In genomic region chr15:74443100-74443909, GRCh38 we compare ENCODE assay signal across 1 cellular context.
TF ChIP-seq lines count a peak whose summit lies in the region.

No MANE protein-coding gene starts in this region.

TF ChIP-seq in HepG2, 621 proteins besides CTCF, POLR2A, EP300 and RAD21 (continued from another document and continues in another):
- TF ChIP-seq ATF2 (CRISPR knock-in tag; IDR thresholded peaks at IDR 0.05) (peak; percentile 92), ISL2 (CRISPR knock-in tag; IDR thresholded peaks at IDR 0.05) (peak; percentile 98), ERF (CRISPR knock-in tag; IDR thresholded peaks at IDR 0.05) (0 out of 2 replicates have a peak, but pooled peaks have one; percentile 0), ARNT (IDR thresholded peaks at IDR 0.05) (no peak), ZNF468 (CRISPR knock-in tag; IDR thresholded peaks at IDR 0.05) (no peak), ZNF558 (CRISPR knock-in tag; IDR thresholded peaks at IDR 0.05; ENCODE audit: borderline replicate concordance) (no peak; the same call in 1 of the 2 replicates), ZFP1 (CRISPR knock-in tag; IDR thresholded peaks at IDR 0.05) (no peak), ZFP82 (CRISPR knock-in tag; IDR thresholded peaks at IDR 0.05; ENCODE audit: borderline replicate concordance) (no peak), NBN (conservative IDR thresholded peaks at IDR 0.05) (no peak), RXRB (CRISPR knock-in tag; IDR thresholded peaks at IDR 0.05; ENCODE audit: borderline replicate concordance) (peak; percentile 98), CBX2 (IDR thresholded peaks at IDR 0.05; ENCODE audit: low read depth, low read length) (no peak), CBX2 (CRISPR knock-in tag; IDR thresholded peaks at IDR 0.05; ENCODE audit: low read depth) (no peak), SP5 (CRISPR knock-in tag; IDR thresholded peaks at IDR 0.05; ENCODE audit: borderline replicate concordance, low read depth) (peak; percentile 80), ZNF614 (CRISPR knock-in tag; IDR thresholded peaks at IDR 0.05; ENCODE audit: borderline replicate concordance) (peak; percentile 79; the same call in 1 of the 2 replicates), STAT5B (CRISPR knock-in tag; IDR thresholded peaks at IDR 0.05) (peak; percentile 69; the same call in 1 of the 2 replicates), IRF9 (CRISPR knock-in tag; IDR thresholded peaks at IDR 0.05; ENCODE audit: borderline replicate concordance) (no peak), MEIS2 (CRISPR knock-in tag; IDR thresholded peaks at IDR 0.05) (peak; percentile 83; the same call in 1 of the 2 replicates), TBL1XR1 (IDR thresholded peaks at IDR 0.05; ENCODE audit: borderline replicate concordance, low read length, partially characterized antibody) (peak; percentile 35), ZFYVE20 (CRISPR knock-in tag; IDR thresholded peaks at IDR 0.05; ENCODE audit: borderline replicate concordance, low read depth) (no peak), NKX3-1 (CRISPR knock-in tag; IDR thresholded peaks at IDR 0.05) (no peak), ZNF451 (CRISPR knock-in tag; IDR thresholded peaks at IDR 0.05) (no peak), ATF4 (CRISPR knock-in tag; IDR thresholded peaks at IDR 0.05) (peak in 1 of 2 experiments; percentile 72; a peak in 2 of 4 replicates), MED1 (CRISPR knock-in tag; IDR thresholded peaks at IDR 0.05) (peak; percentile 90), ZNF546 (CRISPR knock-in tag; conservative IDR thresholded peaks at IDR 0.05) (no peak), MYPOP (CRISPR knock-in tag; IDR thresholded peaks at IDR 0.05) (no peak), SUZ12 (IDR thresholded peaks at IDR 0.05; ENCODE audit: low read depth, low read length) (no peak), CENPX (CRISPR knock-in tag; IDR thresholded peaks at IDR 0.05) (no peak), ZNF761 (CRISPR knock-in tag; conservative IDR thresholded peaks at IDR 0.05) (no peak), ZNF740 (CRISPR knock-in tag; IDR thresholded peaks at IDR 0.05) (no peak), PPARG (CRISPR knock-in tag; conservative IDR thresholded peaks at IDR 0.05) (peak; percentile 73), ZNF33B (CRISPR knock-in tag; IDR thresholded peaks at IDR 0.05) (no peak), SCMH1 (CRISPR knock-in tag; IDR thresholded peaks at IDR 0.05; ENCODE audit: borderline replicate concordance) (no peak), FLYWCH1 (CRISPR knock-in tag; IDR thresholded peaks at IDR 0.05) (no peak), STAG1 (CRISPR knock-in tag; IDR thresholded peaks at IDR 0.05) (no peak), GRHL1 (CRISPR knock-in tag; conservative IDR thresholded peaks at IDR 0.05) (no peak), ISX (CRISPR knock-in tag; conservative IDR thresholded peaks at IDR 0.05) (no peak), TBX2 (CRISPR knock-in tag; IDR thresholded peaks at IDR 0.05; ENCODE audit: borderline replicate concordance) (peak; percentile 94), ZBTB20 (CRISPR knock-in tag; IDR thresholded peaks at IDR 0.05; ENCODE audit: borderline replicate concordance, low read depth) (peak; percentile 84), ARNTL (CRISPR knock-in tag; IDR thresholded peaks at IDR 0.05) (peak; percentile 66), ZSCAN29 (CRISPR knock-in tag; conservative IDR thresholded peaks at IDR 0.05) (0 out of 2 replicates have a peak, but pooled peaks have one; percentile 39)
- TF ChIP-seq, protein P1, sequence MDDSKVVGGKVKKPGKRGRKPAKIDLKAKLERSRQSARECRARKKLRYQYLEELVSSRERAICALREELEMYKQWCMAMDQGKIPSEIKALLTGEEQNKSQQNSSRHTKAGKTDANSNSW (CRISPR knock-in tag; IDR thresholded peaks at IDR 0.05; ENCODE audit: borderline replicate concordance) = no peak
- TF ChIP-seq, protein P2, sequence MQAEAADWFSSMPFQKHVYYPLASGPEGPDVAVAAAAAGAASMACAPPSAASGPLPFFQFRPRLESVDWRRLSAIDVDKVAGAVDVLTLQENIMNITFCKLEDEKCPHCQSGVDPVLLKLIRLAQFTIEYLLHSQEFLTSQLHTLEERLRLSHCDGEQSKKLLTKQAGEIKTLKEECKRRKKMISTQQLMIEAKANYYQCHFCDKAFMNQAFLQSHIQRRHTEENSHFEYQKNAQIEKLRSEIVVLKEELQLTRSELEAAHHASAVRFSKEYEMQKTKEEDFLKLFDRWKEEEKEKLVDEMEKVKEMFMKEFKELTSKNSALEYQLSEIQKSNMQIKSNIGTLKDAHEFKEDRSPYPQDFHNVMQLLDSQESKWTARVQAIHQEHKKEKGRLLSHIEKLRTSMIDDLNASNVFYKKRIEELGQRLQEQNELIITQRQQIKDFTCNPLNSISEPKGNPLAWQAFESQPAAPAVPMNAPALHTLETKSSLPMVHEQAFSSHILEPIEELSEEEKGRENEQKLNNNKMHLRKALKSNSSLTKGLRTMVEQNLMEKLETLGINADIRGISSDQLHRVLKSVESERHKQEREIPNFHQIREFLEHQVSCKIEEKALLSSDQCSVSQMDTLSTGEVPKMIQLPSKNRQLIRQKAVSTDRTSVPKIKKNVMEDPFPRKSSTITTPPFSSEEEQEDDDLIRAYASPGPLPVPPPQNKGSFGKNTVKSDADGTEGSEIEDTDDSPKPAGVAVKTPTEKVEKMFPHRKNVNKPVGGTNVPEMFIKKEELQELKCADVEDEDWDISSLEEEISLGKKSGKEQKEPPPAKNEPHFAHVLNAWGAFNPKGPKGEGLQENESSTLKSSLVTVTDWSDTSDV (CRISPR knock-in tag; IDR thresholded peaks at IDR 0.05) = no peak
- TF ChIP-seq, protein P3, sequence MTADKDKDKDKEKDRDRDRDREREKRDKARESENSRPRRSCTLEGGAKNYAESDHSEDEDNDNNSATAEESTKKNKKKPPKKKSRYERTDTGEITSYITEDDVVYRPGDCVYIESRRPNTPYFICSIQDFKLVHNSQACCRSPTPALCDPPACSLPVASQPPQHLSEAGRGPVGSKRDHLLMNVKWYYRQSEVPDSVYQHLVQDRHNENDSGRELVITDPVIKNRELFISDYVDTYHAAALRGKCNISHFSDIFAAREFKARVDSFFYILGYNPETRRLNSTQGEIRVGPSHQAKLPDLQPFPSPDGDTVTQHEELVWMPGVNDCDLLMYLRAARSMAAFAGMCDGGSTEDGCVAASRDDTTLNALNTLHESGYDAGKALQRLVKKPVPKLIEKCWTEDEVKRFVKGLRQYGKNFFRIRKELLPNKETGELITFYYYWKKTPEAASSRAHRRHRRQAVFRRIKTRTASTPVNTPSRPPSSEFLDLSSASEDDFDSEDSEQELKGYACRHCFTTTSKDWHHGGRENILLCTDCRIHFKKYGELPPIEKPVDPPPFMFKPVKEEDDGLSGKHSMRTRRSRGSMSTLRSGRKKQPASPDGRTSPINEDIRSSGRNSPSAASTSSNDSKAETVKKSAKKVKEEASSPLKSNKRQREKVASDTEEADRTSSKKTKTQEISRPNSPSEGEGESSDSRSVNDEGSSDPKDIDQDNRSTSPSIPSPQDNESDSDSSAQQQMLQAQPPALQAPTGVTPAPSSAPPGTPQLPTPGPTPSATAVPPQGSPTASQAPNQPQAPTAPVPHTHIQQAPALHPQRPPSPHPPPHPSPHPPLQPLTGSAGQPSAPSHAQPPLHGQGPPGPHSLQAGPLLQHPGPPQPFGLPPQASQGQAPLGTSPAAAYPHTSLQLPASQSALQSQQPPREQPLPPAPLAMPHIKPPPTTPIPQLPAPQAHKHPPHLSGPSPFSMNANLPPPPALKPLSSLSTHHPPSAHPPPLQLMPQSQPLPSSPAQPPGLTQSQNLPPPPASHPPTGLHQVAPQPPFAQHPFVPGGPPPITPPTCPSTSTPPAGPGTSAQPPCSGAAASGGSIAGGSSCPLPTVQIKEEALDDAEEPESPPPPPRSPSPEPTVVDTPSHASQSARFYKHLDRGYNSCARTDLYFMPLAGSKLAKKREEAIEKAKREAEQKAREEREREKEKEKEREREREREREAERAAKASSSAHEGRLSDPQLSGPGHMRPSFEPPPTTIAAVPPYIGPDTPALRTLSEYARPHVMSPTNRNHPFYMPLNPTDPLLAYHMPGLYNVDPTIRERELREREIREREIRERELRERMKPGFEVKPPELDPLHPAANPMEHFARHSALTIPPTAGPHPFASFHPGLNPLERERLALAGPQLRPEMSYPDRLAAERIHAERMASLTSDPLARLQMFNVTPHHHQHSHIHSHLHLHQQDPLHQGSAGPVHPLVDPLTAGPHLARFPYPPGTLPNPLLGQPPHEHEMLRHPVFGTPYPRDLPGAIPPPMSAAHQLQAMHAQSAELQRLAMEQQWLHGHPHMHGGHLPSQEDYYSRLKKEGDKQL (CRISPR knock-in tag; IDR thresholded peaks at IDR 0.05; ENCODE audit: low read depth) = peak; percentile 93
- TF ChIP-seq, protein P4, sequence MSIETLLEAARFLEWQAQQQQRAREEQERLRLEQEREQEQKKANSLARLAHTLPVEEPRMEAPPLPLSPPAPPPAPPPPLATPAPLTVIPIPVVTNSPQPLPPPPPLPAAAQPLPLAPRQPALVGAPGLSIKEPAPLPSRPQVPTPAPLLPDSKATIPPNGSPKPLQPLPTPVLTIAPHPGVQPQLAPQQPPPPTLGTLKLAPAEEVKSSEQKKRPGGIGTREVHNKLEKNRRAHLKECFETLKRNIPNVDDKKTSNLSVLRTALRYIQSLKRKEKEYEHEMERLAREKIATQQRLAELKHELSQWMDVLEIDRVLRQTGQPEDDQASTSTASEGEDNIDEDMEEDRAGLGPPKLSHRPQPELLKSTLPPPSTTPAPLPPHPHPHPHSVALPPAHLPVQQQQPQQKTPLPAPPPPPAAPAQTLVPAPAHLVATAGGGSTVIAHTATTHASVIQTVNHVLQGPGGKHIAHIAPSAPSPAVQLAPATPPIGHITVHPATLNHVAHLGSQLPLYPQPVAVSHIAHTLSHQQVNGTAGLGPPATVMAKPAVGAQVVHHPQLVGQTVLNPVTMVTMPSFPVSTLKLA (IDR thresholded peaks at IDR 0.05) = no peak
- TF ChIP-seq, protein P5, sequence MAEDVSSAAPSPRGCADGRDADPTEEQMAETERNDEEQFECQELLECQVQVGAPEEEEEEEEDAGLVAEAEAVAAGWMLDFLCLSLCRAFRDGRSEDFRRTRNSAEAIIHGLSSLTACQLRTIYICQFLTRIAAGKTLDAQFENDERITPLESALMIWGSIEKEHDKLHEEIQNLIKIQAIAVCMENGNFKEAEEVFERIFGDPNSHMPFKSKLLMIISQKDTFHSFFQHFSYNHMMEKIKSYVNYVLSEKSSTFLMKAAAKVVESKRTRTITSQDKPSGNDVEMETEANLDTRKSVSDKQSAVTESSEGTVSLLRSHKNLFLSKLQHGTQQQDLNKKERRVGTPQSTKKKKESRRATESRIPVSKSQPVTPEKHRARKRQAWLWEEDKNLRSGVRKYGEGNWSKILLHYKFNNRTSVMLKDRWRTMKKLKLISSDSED (CRISPR knock-in tag; IDR thresholded peaks at IDR 0.05) = no peak
